Comparison of ENCODE assay signal across 8 cellular contexts in genomic region chr3:120506828-120507774, GRCh38. TPM values are rescaled to one million over a fixed set of nuclear protein-coding genes. Genes with fewer than 3 reads are reported as not detected.
DNase-seq lines count a peak whose midpoint lies in the region; ATAC-seq lines count a peak whose summit lies in the region.

No MANE protein-coding gene starts in this region.

- intact Hi-C loops in activated T-helper 2 cell treated with anti-CD3 and anti-CD28 coated beads, Interferon-gamma antibody, Interleukin-2, Interleukin-4, amounts not matched to agents 10 μg/mL and 5 μg/mL and 100 μg/mL, durations not matched to agents 14 hours and 24 hours and 36 hours (cut with micrococcal nuclease), result no loop called here

- H3K27me3 Mint-ChIP-seq in activated T-helper 2 cell treated with anti-CD3 and anti-CD28 coated beads, Interferon-gamma antibody, Interleukin-2, Interleukin-4, amounts not matched to agents 10 μg/mL and 5 μg/mL and 100 μg/mL, durations not matched to agents 14 hours and 24 hours and 36 hours (ENCODE audit: low read depth), result peaks cover 1% of the 10 kb centered on the region

- DNase-seq in ELF-1 (ENCODE audit: low read depth, low spot score) (peak; percentile 52), HT-29 (ENCODE audit: low spot score) (peak; percentile 80), SK-MEL-5 (ENCODE audit: low read depth, low spot score) (peak; percentile 72), fibroblast of the conjunctiva (ENCODE audit: low read depth) (peak; percentile 46), pons (ENCODE audit: low spot score) (peak; percentile 42), kidney glomerular epithelial cell (lab: John Stamatoyannopoulos, UW) (no peak)
- no peak for DNase-seq in activated T-helper 2 cell treated with anti-CD3 and anti-CD28 coated beads, Interferon-gamma antibody, Interleukin-2, Interleukin-4, amounts not matched to agents 10 μg/mL and 5 μg/mL and 100 μg/mL, durations not matched to agents 14 hours and 24 hours and 36 hours (ENCODE audit: low spot score)

- in situ Hi-C loops in SK-MEL-5 (cut with HindIII; ENCODE audit: low pct_unique_long_range_greater_than_20kb, low sequenced_read_pairs), result no loop called here

- H3K9me3 Mint-ChIP-seq in activated T-helper 2 cell treated with anti-CD3 and anti-CD28 coated beads, Interferon-gamma antibody, Interleukin-2, Interleukin-4, amounts not matched to agents 10 μg/mL and 5 μg/mL and 100 μg/mL, durations not matched to agents 14 hours and 24 hours and 36 hours, result peaks cover 4% of the 10 kb centered on the region

- ATAC-seq in GM21447 (IDR thresholded peaks at IDR 0.05; ENCODE audit: unreplicated experiment), result no peak

- no peak overlapping the region for H3K4me3 Mint-ChIP-seq in activated T-helper 2 cell treated with anti-CD3 and anti-CD28 coated beads, Interferon-gamma antibody, Interleukin-2, Interleukin-4, amounts not matched to agents 10 μg/mL and 5 μg/mL and 100 μg/mL, durations not matched to agents 14 hours and 24 hours and 36 hours (ENCODE audit: low read depth)

- no peaks in the 10 kb centered on the region for H3K36me3 Mint-ChIP-seq in activated T-helper 2 cell treated with anti-CD3 and anti-CD28 coated beads, Interferon-gamma antibody, Interleukin-2, Interleukin-4, amounts not matched to agents 10 μg/mL and 5 μg/mL and 100 μg/mL, durations not matched to agents 14 hours and 24 hours and 36 hours (ENCODE audit: low read depth)

- no peaks in the 10 kb centered on the region for H3K4me1 Mint-ChIP-seq in activated T-helper 2 cell treated with anti-CD3 and anti-CD28 coated beads, Interferon-gamma antibody, Interleukin-2, Interleukin-4, amounts not matched to agents 10 μg/mL and 5 μg/mL and 100 μg/mL, durations not matched to agents 14 hours and 24 hours and 36 hours (ENCODE audit: low read depth)

- no peak overlapping the region for H3K27ac Mint-ChIP-seq in activated T-helper 2 cell treated with anti-CD3 and anti-CD28 coated beads, Interferon-gamma antibody, Interleukin-2, Interleukin-4, amounts not matched to agents 10 μg/mL and 5 μg/mL and 100 μg/mL, durations not matched to agents 14 hours and 24 hours and 36 hours

RNA-seq across cellular contexts. Expression of gene FSTL1, which starts 56.3 kb away (rescaled TPM):
- total RNA-seq in HT-29 (2014; rRNA removed; shearing (Covaris generic)), result 0.08 TPM in 1 of 2 replicates, not detected in the other
- total RNA-seq in SK-MEL-5 (2014; rRNA removed; shearing (Covaris generic)), result 61.1 and 69.2 TPM in 2 replicates
- polyA plus RNA-seq in SK-MEL-5 (2015; cell fraction: cytosol; rRNA removed), result 37.5 and 41.5 TPM in 2 replicates
- polyA plus RNA-seq in SK-MEL-5 (2015; cell fraction: nucleus; rRNA removed), result 37.9 and 41.1 TPM in 2 replicates
- total RNA-seq in activated T-helper 2 cell treated with anti-CD3 and anti-CD28 coated beads, Interferon-gamma antibody, Interleukin-2, Interleukin-4, amounts not matched to agents 10 μg/mL and 5 μg/mL and 100 μg/mL, durations not matched to agents 14 hours and 24 hours and 36 hours, result 0.14 and 0.16 TPM in 2 replicates

Comparison
In these comparisons a context has a peak if more than half of its experiments do, and no peak if none do; other contexts are left out.
1. DNase-seq: peak in ELF-1 (single experiment), HT-29 (single experiment), SK-MEL-5 (single experiment), fibroblast of the conjunctiva (single experiment) and pons (single experiment); none in activated T-helper 2 cell treated with anti-CD3 and anti-CD28 coated beads, Interferon-gamma antibody, Interleukin-2, Interleukin-4, amounts not matched to agents 10 μg/mL and 5 μg/mL and 100 μg/mL, durations not matched to agents 14 hours and 24 hours and 36 hours (single experiment) and kidney glomerular epithelial cell (single experiment).
2. RNA of gene FSTL1, which starts 56.3 kb away (total RNA-seq): 61.1 to 69.2 TPM in SK-MEL-5; 0.14 to 0.16 TPM in activated T-helper 2 cell treated with anti-CD3 and anti-CD28 coated beads, Interferon-gamma antibody, Interleukin-2, Interleukin-4, amounts not matched to agents 10 μg/mL and 5 μg/mL and 100 μg/mL, durations not matched to agents 14 hours and 24 hours and 36 hours and 0.08 TPM in HT-29; every median in the first group is over 10 times any median in the second.